In the genomic region with DNA sequence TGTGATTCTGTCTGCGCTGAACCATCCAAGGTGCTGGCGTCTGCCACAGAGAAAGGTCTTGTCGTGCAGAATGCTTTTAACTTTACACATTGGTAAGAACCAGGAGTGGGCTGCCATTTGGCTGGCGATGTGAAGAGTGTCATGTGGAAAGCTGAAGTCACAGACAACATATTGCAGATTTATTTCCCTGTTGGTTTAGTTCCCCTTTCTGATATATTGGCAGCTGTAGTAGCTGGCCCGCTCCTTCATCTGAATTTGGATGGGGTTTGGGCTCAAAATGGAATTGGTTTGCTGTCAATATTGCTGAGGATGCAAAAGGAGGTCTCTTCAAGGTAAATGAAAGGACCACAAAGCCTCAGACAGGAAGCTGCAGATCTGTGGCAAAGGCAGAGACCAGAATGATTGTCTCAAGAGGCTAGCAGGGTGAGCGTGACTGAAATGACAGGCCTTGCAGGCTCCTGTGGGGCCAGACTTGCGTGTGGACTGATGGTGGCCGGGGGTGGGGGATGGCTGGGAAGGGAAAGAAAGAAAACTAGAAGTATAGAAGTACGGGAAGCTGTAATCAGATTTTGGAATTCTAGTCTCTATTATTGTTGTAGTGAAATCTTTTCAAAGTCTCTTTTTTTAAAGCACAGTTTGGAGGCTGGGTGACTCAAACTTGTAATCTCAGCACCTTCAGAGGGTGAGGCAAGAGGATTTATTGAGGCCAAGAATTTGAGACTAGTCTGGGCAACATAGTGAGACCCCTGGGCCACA, we compare ENCODE assay signal across 8 cellular contexts. TPM values are rescaled to one million over a fixed set of nuclear protein-coding genes. Genes with fewer than 3 reads are reported as not detected.
DNase-seq lines count a peak whose midpoint lies in the region; ATAC-seq lines count a peak whose summit lies in the region.

No MANE protein-coding gene starts in this region.

- ATAC-seq in HG02973 (IDR thresholded peaks at IDR 0.05; ENCODE audit: unreplicated experiment) (peak; percentile 85), left lobe of liver (peak; percentile 27)

- DNase-seq in activated T-cell treated with anti-CD3 and anti-CD28 coated beads for 48 hours (ENCODE audit: low read depth) (peak; percentile 36), activated T-cell treated with anti-CD3 and anti-CD28 coated beads for 4 hours (no peak), T-helper 1 cell (peak in 4 of 5 donors; percentile 13 to 86 (median 22)), left lobe of liver (ENCODE audit: low spot score) (no peak), middle frontal gyrus (ENCODE audit: extremely low spot score, low spot score) (no peak), NCI-H1694 (lab: John Stamatoyannopoulos, UW) (no peak), T1000 (lab: John Stamatoyannopoulos, UW) (no peak)

RNA-seq across cellular contexts. Expression of a gene that starts 25.1 kb away (rescaled TPM):
- 0.38 TPM for total RNA-seq in left lobe of liver

Comparison
In these comparisons a context has a peak if more than half of its experiments do, and no peak if none do; other contexts are left out.
1. DNase-seq: peak in activated T-cell treated with anti-CD3 and anti-CD28 coated beads for 48 hours (single experiment) and T-helper 1 cell (4 of 5); none in activated T-cell treated with anti-CD3 and anti-CD28 coated beads for 4 hours (single experiment), left lobe of liver (single experiment), middle frontal gyrus (single experiment), NCI-H1694 (single experiment) and T1000 (single experiment).